Comparison of ENCODE assay signal across 23 cellular contexts in genomic region chr5:67964619-67965018, GRCh38.
"Had no signal": no experiment of that assay in that cellular context is flagged by ENCODE, and none has a peak within 500 bp of the region (broad histone marks: within the 10 kb centered on the region; RNA-seq: fewer than 3 reads in every experiment).

No MANE protein-coding gene starts in this region.

- H3K27ac ChIP-seq: adrenal gland, ascending aorta, esophagus muscularis mucosa, testis, upper lobe of right lung had no signal

- H3K4me2 ChIP-seq: smooth muscle cell had no signal

- H3K27me3 ChIP-seq: adrenal gland, ascending aorta, esophagus muscularis mucosa, testis, upper lobe of right lung had no signal

- FAIRE-seq: colon, endothelial cell of umbilical vein had no signal

- DNase-seq: activated CD8-positive, alpha-beta memory T cell treated with anti-CD3 and anti-CD28 coated beads for 24 hours; activated CD8-positive, alpha-beta memory T cell treated with anti-CD3 and anti-CD28 coated beads, Interleukin-2, amount 50 U/mL, for 4 hours; activated T-cell treated with anti-CD3 and anti-CD28 coated beads, Interleukin-2, amount 50 U/mL, for 24 hours; adrenal gland; effector memory CD8-positive, alpha-beta T cell; kidney glomerular epithelial cell; nephron progenitor cell; nucleus accumbens; stimulated activated CD4-positive, alpha-beta T cell treated with anti-CD3 and anti-CD28 coated beads, Interleukin-15, amount 100 ng/mL, for 24 hours; stimulated activated CD4-positive, alpha-beta T cell treated with anti-CD3 and anti-CD28 coated beads, Interleukin-2, amount 100 ng/mL, for 48 hours; stimulated activated CD8-positive, alpha-beta memory T cell treated with anti-CD3 and anti-CD28 coated beads, Interleukin-4, amount 100 ng/mL, for 48 hours; stimulated activated naive B cell treated with anti-CD40 and anti-IgM and Interleukin-4, amounts not matched to agents 10 μg/mL and 1 μg/mL and 100 μg/mL, for 72 hours; T-helper 9 cell; testis; upper lobe of right lung had no signal

- H3K36me3 ChIP-seq: adrenal gland, ascending aorta, esophagus muscularis mucosa, upper lobe of right lung had no signal

- H3K4me1 ChIP-seq: adrenal gland, ascending aorta, testis, upper lobe of right lung had no signal

- H3K9me3 ChIP-seq: adrenal gland, ascending aorta, esophagus muscularis mucosa, testis, upper lobe of right lung had no signal

- H3K4me3 ChIP-seq: adrenal gland, ascending aorta, esophagus muscularis mucosa, smooth muscle cell, testis, upper lobe of right lung had no signal

- ATAC-seq: activated T-helper 17 cell treated with anti-CD3 and anti-CD28 coated beads, Interleukin-2, amount 50 U/mL, for 72 hours; effector memory CD8-positive, alpha-beta T cell; sciatic nerve; stimulated activated naive B cell treated with anti-CD40 and anti-IgM and Interleukin-4, amounts not matched to agents 10 μg/mL and 1 μg/mL and 100 μg/mL, for 72 hours; WTC11 had no signal
